13 cellular contexts compared by ENCODE assay signal in the genomic region with DNA sequence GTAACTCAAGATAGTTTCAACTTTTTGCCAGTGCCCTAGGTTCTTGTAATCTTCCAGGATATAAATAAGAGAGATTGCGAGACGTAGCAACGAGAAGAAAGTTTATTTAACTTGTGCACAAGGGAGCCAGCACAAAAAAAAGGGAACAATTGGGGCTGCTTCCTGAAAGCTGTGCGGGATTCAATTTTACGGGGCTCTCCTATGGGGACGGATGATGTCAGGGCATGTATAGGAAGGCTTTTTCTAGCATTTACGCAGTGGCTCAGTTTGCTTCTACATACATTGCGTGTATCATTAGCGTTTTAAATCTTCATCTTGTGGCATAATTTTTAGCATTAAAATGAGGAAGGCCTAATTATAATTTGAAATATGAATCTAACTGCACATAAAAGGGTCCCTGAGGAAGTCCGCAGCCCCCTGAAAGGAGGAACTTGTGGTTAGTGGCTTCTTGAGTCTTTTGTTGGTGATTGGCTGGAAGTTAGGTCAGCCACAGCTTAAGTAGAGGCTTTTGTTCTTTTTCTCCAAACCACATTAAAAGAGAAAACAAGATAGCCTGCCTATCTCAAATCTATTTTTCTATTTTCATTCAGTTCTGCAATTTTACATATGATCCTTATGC.
DNase-seq lines count a peak whose midpoint lies in the region; ATAC-seq lines count a peak whose summit lies in the region.
"Had no signal": no experiment of that assay in that cellular context is flagged by ENCODE, and none has a peak within 500 bp of the region (broad histone marks: within the 10 kb centered on the region; RNA-seq: fewer than 3 reads in every experiment).

No MANE protein-coding gene starts in this region.

- DNase-seq in T-helper 17 cell (no peak), NK-92 (lab: John Stamatoyannopoulos, UW; ENCODE audit: unreplicated experiment) (no peak), aorta (no peak), DMS114 treated with DMSO at 0.1 percent for 48 hours (lab: John Stamatoyannopoulos, UW; ENCODE audit: unreplicated experiment) (no peak)
- DNase-seq: ACHN; GOT3; stimulated activated CD4-positive, alpha-beta T cell treated with anti-CD3 and anti-CD28 coated beads, Interleukin-4, amount 100 ng/mL, for 4 hours had no signal

- H3K36me3 Mint-ChIP-seq in T-helper 17 cell (ENCODE audit: low read depth), result no peaks in the 10 kb centered on the region
- H3K36me3 Mint-ChIP-seq: brain had no signal

- no peaks in the 10 kb centered on the region for H3K9me3 ChIP-seq in BLaER1
- H3K9me3 ChIP-seq in T-helper 17 cell (ENCODE audit: control insufficient read depth, low read length, poor library complexity, severe bottlenecking), result no peaks in the 10 kb centered on the region
- no peaks in the 10 kb centered on the region for H3K9me3 ChIP-seq in aorta (ENCODE audit: control insufficient read depth, low read length)
- H3K9me3 ChIP-seq: thoracic aorta had no signal

- H3K27me3 Mint-ChIP-seq in T-helper 17 cell, result no peaks in the 10 kb centered on the region
- H3K27me3 Mint-ChIP-seq: brain had no signal

- H3K27ac Mint-ChIP-seq in T-helper 17 cell, result no peak overlapping the region
- H3K27ac Mint-ChIP-seq: brain had no signal

- peak overlapping the region; percentile 66 for H3K4me2 ChIP-seq in BLaER1

- intact Hi-C loops in aorta (cut with DNase I), result no loop called here

- no peaks in the 10 kb centered on the region for H3K36me3 ChIP-seq in BLaER1
- H3K36me3 ChIP-seq in aorta (ENCODE audit: control insufficient read depth in 1 of 2, insufficient read depth in 2 of 2, low read length in 1 of 2), result no peaks in the 10 kb centered on the region
- H3K36me3 ChIP-seq: thoracic aorta had no signal

- peak overlapping the region; percentile 33; the same call in 1 of the 2 replicates for H3K27ac ChIP-seq in BLaER1
- no peak overlapping the region for H3K27ac ChIP-seq in aorta (ENCODE audit: low read depth in 1 of 2, low read length in 2 of 2)
- H3K27ac ChIP-seq: thoracic aorta had no signal

- WGBS in aorta, 2 donors, result 63 to 64% methylated on average over 10 of the region's 10 CpGs

- H3K4me3 Mint-ChIP-seq in T-helper 17 cell, result peak overlapping the region; percentile 55
- H3K4me3 Mint-ChIP-seq: brain had no signal

- peaks cover 5% of the 10 kb centered on the region for H3K4me1 Mint-ChIP-seq in T-helper 17 cell

- H3K27me3 ChIP-seq in BLaER1, result no peaks in the 10 kb centered on the region
- H3K27me3 ChIP-seq in aorta (ENCODE audit: control insufficient read depth in 1 of 2, insufficient read depth in 2 of 2, low read length in 1 of 2), result no peaks in the 10 kb centered on the region

- no peak overlapping the region; the same call in 1 of the 2 replicates for H3K9ac ChIP-seq in BLaER1

- no peaks in the 10 kb centered on the region for H4K20me1 ChIP-seq in BLaER1

- H3K4me1 ChIP-seq in BLaER1 (peaks cover 29% of the 10 kb centered on the region), aorta (ENCODE audit: control insufficient read depth in 1 of 2, insufficient read depth in 2 of 2, low read length in 2 of 2) (no peaks in the 10 kb centered on the region)

- H3K4me3 ChIP-seq in BLaER1 (peak overlapping the region; percentile 50; the same call in 1 of the 2 replicates), aorta (ENCODE audit: low read length in 2 of 2) (no peak overlapping the region)
- H3K4me3 ChIP-seq: thoracic aorta had no signal

- ATAC-seq in GM21381 (IDR thresholded peaks at IDR 0.05; ENCODE audit: unreplicated experiment) (peak; percentile 54), HG03432 (IDR thresholded peaks at IDR 0.05; ENCODE audit: unreplicated experiment) (peak; percentile 61), T-helper 17 cell (no peak), HG02870 (IDR thresholded peaks at IDR 0.05; ENCODE audit: unreplicated experiment) (no peak), aorta (ENCODE audit: low FRiP score) (no peak)

Comparison
In these comparisons a context has a peak if more than half of its experiments do, and no peak if none do; other contexts are left out.
1. ATAC-seq: peak in GM21381 (single experiment) and HG03432 (single experiment); none in T-helper 17 cell (single experiment), HG02870 (single experiment) and aorta (single experiment).